ENCODE assay signal across 18 cellular contexts in genomic region chr1:177091036-177091435, GRCh38.
DNase-seq lines count a peak whose midpoint lies in the region; ATAC-seq and TF ChIP-seq lines count a peak whose summit lies in the region.
"Had no signal": no experiment of that assay in that cellular context is flagged by ENCODE, and none has a peak within 500 bp of the region (broad histone marks: within the 10 kb centered on the region; RNA-seq: fewer than 3 reads in every experiment).

No MANE protein-coding gene starts in this region.

- H3K9me3 ChIP-seq in effector memory CD4-positive, alpha-beta T cell (ENCODE audit: control insufficient read depth, low read length): no peaks in the 10 kb centered on the region

- no peaks in the 10 kb centered on the region for H3K27me3 ChIP-seq in H7 (ENCODE audit: control insufficient read depth, insufficient read depth, low read length)
- H3K27me3 ChIP-seq in effector memory CD4-positive, alpha-beta T cell (replicated peaks; ENCODE audit: control insufficient read depth, insufficient read depth, low read length, poor library complexity, severe bottlenecking): no peaks in the 10 kb centered on the region

- H3K4me3 ChIP-seq in choroid plexus epithelial cell (ENCODE audit: low read depth, low read length): no peak overlapping the region
- H3K4me3 ChIP-seq in H7 (ENCODE audit: insufficient read depth, low read depth, low read length): no peak overlapping the region
- H3K4me3 ChIP-seq in effector memory CD4-positive, alpha-beta T cell (ENCODE audit: insufficient read depth, low read depth, low read length, poor library complexity, severe bottlenecking): no peak overlapping the region

- no peak overlapping the region for H3K4me3 Mint-ChIP-seq in activated CD4-positive, alpha-beta memory T cell treated with anti-CD3 and anti-CD28 coated beads for 36 hours
- H3K4me3 Mint-ChIP-seq: B cell; CD4-positive, alpha-beta memory T cell had no signal

- H3K4me1 ChIP-seq in effector memory CD4-positive, alpha-beta T cell (ENCODE audit: control insufficient read depth, insufficient read depth, low read length, poor library complexity, severe bottlenecking): no peaks in the 10 kb centered on the region

- TF ChIP-seq CTCF in choroid plexus epithelial cell (conservative IDR thresholded peaks at IDR 0.05; ENCODE audit: low read depth, low read length): no peak

- no peak for ATAC-seq in GM18505 (IDR thresholded peaks at IDR 0.05; ENCODE audit: unreplicated experiment)

- H3K27ac Mint-ChIP-seq in activated CD4-positive, alpha-beta memory T cell treated with anti-CD3 and anti-CD28 coated beads for 36 hours: no peak overlapping the region
- H3K27ac Mint-ChIP-seq: B cell; CD4-positive, alpha-beta memory T cell had no signal

- DNase-seq in EL (peak; percentile 62), M059J (ENCODE audit: low read depth) (peak; percentile 70), choroid plexus epithelial cell (ENCODE audit: low read depth) (peak; percentile 9), renal cortical epithelial cell (ENCODE audit: low read depth) (peak; percentile 22), H7 (no peak)
- no peak for DNase-seq in effector memory CD4-positive, alpha-beta T cell
- DNase-seq in activated CD4-positive, alpha-beta memory T cell treated with anti-CD3 and anti-CD28 coated beads for 36 hours: no peak
- DNase-seq: ACHN; CD4-positive, alpha-beta memory T cell; DMS79; GF-D8; NCI-H1417 treated with DMSO at 0.1 percent for 48 hours; NCI-H1930; NCI-H510A; NCI-H774; SW 1271 had no signal

- no peak overlapping the region for H3K27ac ChIP-seq in effector memory CD4-positive, alpha-beta T cell (ENCODE audit: insufficient read depth, low read length, poor library complexity, severe bottlenecking)

- no peaks in the 10 kb centered on the region for H3K36me3 Mint-ChIP-seq in activated CD4-positive, alpha-beta memory T cell treated with anti-CD3 and anti-CD28 coated beads for 36 hours
- H3K36me3 Mint-ChIP-seq: CD4-positive, alpha-beta memory T cell had no signal

- intact Hi-C loops in activated CD4-positive, alpha-beta memory T cell treated with anti-CD3 and anti-CD28 coated beads for 36 hours (cut with micrococcal nuclease): no loop called here

- POLR2A ChIA-PET in activated CD4-positive, alpha-beta memory T cell treated with anti-CD3 and anti-CD28 coated beads for 36 hours (lab: Charles Lee): no interaction called here

- no peaks in the 10 kb centered on the region for H3K4me1 Mint-ChIP-seq in activated CD4-positive, alpha-beta memory T cell treated with anti-CD3 and anti-CD28 coated beads for 36 hours (ENCODE audit: low read depth)
- H3K4me1 Mint-ChIP-seq: B cell; CD4-positive, alpha-beta memory T cell had no signal

- no peaks in the 10 kb centered on the region for H3K36me3 ChIP-seq in H7 (replicated peaks; ENCODE audit: control insufficient read depth, insufficient read depth, low read length)
- H3K36me3 ChIP-seq in effector memory CD4-positive, alpha-beta T cell (ENCODE audit: control insufficient read depth, insufficient read depth, low read length): no peaks in the 10 kb centered on the region

- CTCF ChIA-PET in activated CD4-positive, alpha-beta memory T cell treated with anti-CD3 and anti-CD28 coated beads for 36 hours (lab: Charles Lee): no interaction called here

- no peaks in the 10 kb centered on the region for H3K27me3 Mint-ChIP-seq in activated CD4-positive, alpha-beta memory T cell treated with anti-CD3 and anti-CD28 coated beads for 36 hours

- TF ChIP-seq POLR2A in GM18505 (IDR thresholded peaks at IDR 0.05; ENCODE audit: borderline replicate concordance, extremely low read depth, insufficient read depth, insufficient read length): no peak

- peaks cover 3% of the 10 kb centered on the region for H3K9me3 Mint-ChIP-seq in activated CD4-positive, alpha-beta memory T cell treated with anti-CD3 and anti-CD28 coated beads for 36 hours

Comparison
In these comparisons a context has a peak if more than half of its experiments do, and no peak if none do; other contexts are left out.
1. DNase-seq: peak in EL (single experiment), M059J (single experiment), choroid plexus epithelial cell (single experiment) and renal cortical epithelial cell (single experiment); none in H7 (single experiment), effector memory CD4-positive, alpha-beta T cell (0 of 3) and activated CD4-positive, alpha-beta memory T cell treated with anti-CD3 and anti-CD28 coated beads for 36 hours (single experiment).